ENCODE assay signal across 1 cellular context in genomic region chr12:110741795-110742717, GRCh38.
TF ChIP-seq lines count a peak whose summit lies in the region.

No MANE protein-coding gene starts in this region.

TF ChIP-seq in HepG2, 621 proteins besides CTCF, POLR2A, EP300 and RAD21 (continued from another document):
- TF ChIP-seq ATF6 (CRISPR knock-in tag; conservative IDR thresholded peaks at IDR 0.05) (no peak), ZSCAN12 (CRISPR knock-in tag; IDR thresholded peaks at IDR 0.05) (0 out of 2 replicates have a peak, but pooled peaks have one; percentile 25), SIN3A (IDR thresholded peaks at IDR 0.05; ENCODE audit: borderline replicate concordance, low read depth, low read length) (peak; percentile 43; the same call in 1 of the 2 replicates), ZFP90 (CRISPR knock-in tag; IDR thresholded peaks at IDR 0.05; ENCODE audit: borderline replicate concordance) (no peak), IRF2 (CRISPR knock-in tag; IDR thresholded peaks at IDR 0.05) (0 out of 2 replicates have a peak, but pooled peaks have one; percentile 6), ZNF468 (CRISPR knock-in tag; IDR thresholded peaks at IDR 0.05) (no peak), CREM (IDR thresholded peaks at IDR 0.05) (no peak), CREM (CRISPR knock-in tag; IDR thresholded peaks at IDR 0.05) (no peak), PITX1 (CRISPR knock-in tag; IDR thresholded peaks at IDR 0.05) (peak; percentile 18; the same call in 1 of the 2 replicates), HIVEP1 (CRISPR knock-in tag; IDR thresholded peaks at IDR 0.05) (no peak), GLI4 (CRISPR knock-in tag; IDR thresholded peaks at IDR 0.05; ENCODE audit: borderline replicate concordance) (0 out of 2 replicates have a peak, but pooled peaks have one; percentile 16), FOXC1 (CRISPR knock-in tag; IDR thresholded peaks at IDR 0.05; ENCODE audit: borderline replicate concordance) (0 out of 2 replicates have a peak, but pooled peaks have one; percentile 14), SAP130 (CRISPR knock-in tag; IDR thresholded peaks at IDR 0.05; ENCODE audit: low read depth) (peak; percentile 4; the same call in 1 of the 2 replicates), ZNF777 (CRISPR knock-in tag; IDR thresholded peaks at IDR 0.05) (peak; percentile 32; the same call in 1 of the 2 replicates), CREB3 (CRISPR knock-in tag; IDR thresholded peaks at IDR 0.05) (no peak), ZNF512B (CRISPR knock-in tag; IDR thresholded peaks at IDR 0.05; ENCODE audit: borderline replicate concordance) (peak; percentile 51; the same call in 1 of the 2 replicates), IRF9 (CRISPR knock-in tag; IDR thresholded peaks at IDR 0.05; ENCODE audit: borderline replicate concordance) (0 out of 2 replicates have a peak, but pooled peaks have one; percentile 1), SRSF4 (IDR thresholded peaks at IDR 0.05; ENCODE audit: low read depth, low read length, poor library complexity, severe bottlenecking) (no peak), AFF4 (CRISPR knock-in tag; IDR thresholded peaks at IDR 0.05) (no peak)
